In genomic region chr6:148611213-148611612, GRCh38 we compare ENCODE assay signal across 11 cellular contexts.
DNase-seq lines count a peak whose midpoint lies in the region; ATAC-seq and TF ChIP-seq lines count a peak whose summit lies in the region.
"Had no signal": no experiment of that assay in that cellular context is flagged by ENCODE, and none has a peak within 500 bp of the region (broad histone marks: within the 10 kb centered on the region; RNA-seq: fewer than 3 reads in every experiment).

No MANE protein-coding gene starts in this region.

- intact Hi-C loops in activated naive CD4-positive, alpha-beta T cell treated with anti-CD3 and anti-CD28 coated beads for 36 hours (cut with micrococcal nuclease) = no loop called here

- H3K27me3 Mint-ChIP-seq in activated naive CD4-positive, alpha-beta T cell treated with anti-CD3 and anti-CD28 coated beads for 36 hours (ENCODE audit: low read depth) = peaks cover 6% of the 10 kb centered on the region

- no peaks in the 10 kb centered on the region for H3K36me3 Mint-ChIP-seq in activated naive CD4-positive, alpha-beta T cell treated with anti-CD3 and anti-CD28 coated beads for 36 hours (ENCODE audit: low read depth)

- H3K9me3 Mint-ChIP-seq in activated naive CD4-positive, alpha-beta T cell treated with anti-CD3 and anti-CD28 coated beads for 36 hours = no peaks in the 10 kb centered on the region
- H3K9me3 Mint-ChIP-seq: effector memory CD8-positive, alpha-beta T cell; T-helper 1 cell treated with Interleukin-12 subunit alpha and Interleukin-12 subunit beta and Interleukin-4 antibody, amounts not matched to agents 30 μg/mL and 1 μg/mL, for 36 hours had no signal

- H3K4me1 Mint-ChIP-seq in activated naive CD4-positive, alpha-beta T cell treated with anti-CD3 and anti-CD28 coated beads for 36 hours (ENCODE audit: low read depth) = no peaks in the 10 kb centered on the region

- POLR2A ChIA-PET in AG04449 (lab: Yijun Ruan, JAX) (no interaction called here), HEK293T (lab: Yijun Ruan, JAX) (no interaction called here)

- DNase-seq in AG04449 (ENCODE audit: low read depth, low spot score) (peak; percentile 17), NCI-H82 (lab: John Stamatoyannopoulos, UW) (peak; percentile 90), fibroblast of mammary gland (ENCODE audit: low read depth) (peak; percentile 92), omental fat pad (ENCODE audit: low spot score) (no peak), SW 1271 (lab: John Stamatoyannopoulos, UW) (no peak), cortex of kidney (lab: John Stamatoyannopoulos, UW) (no peak), HEK293T (ENCODE audit: extremely low spot score) (no peak)
- DNase-seq in activated naive CD4-positive, alpha-beta T cell treated with anti-CD3 and anti-CD28 coated beads for 36 hours = no peak
- DNase-seq: effector memory CD8-positive, alpha-beta T cell; midbrain had no signal

- no peak overlapping the region for H3K4me3 ChIP-seq in AG04449 (ENCODE audit: low read depth, low read length)
- H3K4me3 ChIP-seq in fibroblast of mammary gland (ENCODE audit: control insufficient read depth, low read depth, low read length) = no peak overlapping the region

- H3K27ac Mint-ChIP-seq in activated naive CD4-positive, alpha-beta T cell treated with anti-CD3 and anti-CD28 coated beads for 36 hours = no peak overlapping the region
- H3K27ac Mint-ChIP-seq: effector memory CD8-positive, alpha-beta T cell; T-helper 1 cell treated with Interleukin-12 subunit alpha and Interleukin-12 subunit beta and Interleukin-4 antibody, amounts not matched to agents 30 μg/mL and 1 μg/mL, for 36 hours had no signal

- CTCF ChIA-PET in AG04449 (lab: Yijun Ruan, JAX) (no interaction called here), HEK293T (lab: Yijun Ruan, JAX) (no interaction called here)
- CTCF ChIA-PET in activated naive CD4-positive, alpha-beta T cell treated with anti-CD3 and anti-CD28 coated beads for 36 hours (lab: Charles Lee) = no interaction called here

- no peak overlapping the region for H3K4me3 Mint-ChIP-seq in activated naive CD4-positive, alpha-beta T cell treated with anti-CD3 and anti-CD28 coated beads for 36 hours
- H3K4me3 Mint-ChIP-seq: effector memory CD8-positive, alpha-beta T cell; T-helper 1 cell treated with Interleukin-12 subunit alpha and Interleukin-12 subunit beta and Interleukin-4 antibody, amounts not matched to agents 30 μg/mL and 1 μg/mL, for 36 hours had no signal

- TF ChIP-seq CTCF in AG04449 (IDR thresholded peaks at IDR 0.05; ENCODE audit: insufficient read depth, low read length, missing control alignments) (no peak), fibroblast of mammary gland (conservative IDR thresholded peaks at IDR 0.05; ENCODE audit: control insufficient read depth, insufficient read depth, low read depth, low read length) (no peak), omental fat pad (IDR thresholded peaks at IDR 0.05) (no peak)

- ATAC-seq in omental fat pad (ENCODE audit: low FRiP score) = peak; percentile 96
- ATAC-seq: effector memory CD8-positive, alpha-beta T cell had no signal

TF ChIP-seq in HEK293T, 16 proteins besides CTCF, POLR2A, EP300 and RAD21:
- no peak for TF ChIP-seq FOXA1 (IDR thresholded peaks at IDR 0.05)
- no peak for TF ChIP-seq LEF1 (IDR thresholded peaks at IDR 0.05; ENCODE audit: borderline replicate concordance)
- no peak for TF ChIP-seq FOXK2 (IDR thresholded peaks at IDR 0.05)
- no peak for TF ChIP-seq ELF4 (IDR thresholded peaks at IDR 0.05)
- TF ChIP-seq NFRKB (IDR thresholded peaks at IDR 0.05) = no peak
- TF ChIP-seq PKNOX1 (IDR thresholded peaks at IDR 0.05) = no peak
- no peak for TF ChIP-seq L3MBTL2 (conservative IDR thresholded peaks at IDR 0.05)
- TF ChIP-seq ARNT (IDR thresholded peaks at IDR 0.05) = no peak
- TF ChIP-seq SUZ12 (IDR thresholded peaks at IDR 0.05) = no peak
- no peak for TF ChIP-seq TARDBP (IDR thresholded peaks at IDR 0.05)
- TF ChIP-seq BHLHE40 (IDR thresholded peaks at IDR 0.05; ENCODE audit: borderline replicate concordance) = no peak

Comparison
In these comparisons a context has a peak if more than half of its experiments do, and no peak if none do; other contexts are left out.
1. DNase-seq: peak in AG04449 (single experiment), NCI-H82 (single experiment) and fibroblast of mammary gland (single experiment); none in omental fat pad (single experiment), activated naive CD4-positive, alpha-beta T cell treated with anti-CD3 and anti-CD28 coated beads for 36 hours (single experiment), SW 1271 (0 of 2), cortex of kidney (single experiment) and HEK293T (single experiment).